ENCODE assay signal across 8 cellular contexts in the genomic region with DNA sequence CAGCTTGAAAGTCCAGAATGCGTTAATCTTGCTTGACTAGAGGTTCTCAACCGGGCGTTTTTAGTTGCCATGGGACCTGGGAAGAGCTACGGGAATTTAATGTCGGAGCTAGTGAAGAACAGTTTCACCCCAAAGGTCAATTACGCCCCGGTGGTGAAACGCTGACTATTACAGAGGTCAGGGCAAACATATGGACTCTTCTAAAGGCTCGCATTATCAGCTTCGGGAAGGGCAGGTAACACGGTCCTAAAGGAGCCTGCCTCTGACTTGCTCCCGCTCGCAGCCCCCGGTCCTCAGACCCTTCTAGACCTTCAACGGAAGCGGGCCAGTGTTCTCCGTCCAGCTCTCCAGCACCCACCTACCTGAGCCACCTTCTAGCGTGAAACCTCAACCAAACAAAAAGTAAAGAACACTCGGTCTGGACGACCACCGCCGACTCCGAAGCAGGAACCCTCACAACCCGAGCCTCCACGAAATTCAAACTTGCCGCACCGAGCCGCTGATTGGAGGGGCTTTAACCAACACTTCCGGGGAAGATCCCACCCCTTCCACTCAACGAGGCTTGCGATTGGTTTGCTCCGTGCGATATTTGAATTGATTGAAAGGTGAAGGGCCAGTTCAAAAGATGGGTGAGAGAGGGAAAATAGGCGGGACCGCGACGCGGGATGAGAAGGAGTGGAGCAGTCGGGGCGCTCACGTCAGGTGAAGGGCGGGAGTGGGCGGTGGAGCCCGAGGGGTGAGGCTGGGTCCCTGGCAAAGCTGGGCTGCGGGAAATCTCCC.
DNase-seq lines count a peak whose midpoint lies in the region; ATAC-seq and TF ChIP-seq lines count a peak whose summit lies in the region.

A gene with protein sequence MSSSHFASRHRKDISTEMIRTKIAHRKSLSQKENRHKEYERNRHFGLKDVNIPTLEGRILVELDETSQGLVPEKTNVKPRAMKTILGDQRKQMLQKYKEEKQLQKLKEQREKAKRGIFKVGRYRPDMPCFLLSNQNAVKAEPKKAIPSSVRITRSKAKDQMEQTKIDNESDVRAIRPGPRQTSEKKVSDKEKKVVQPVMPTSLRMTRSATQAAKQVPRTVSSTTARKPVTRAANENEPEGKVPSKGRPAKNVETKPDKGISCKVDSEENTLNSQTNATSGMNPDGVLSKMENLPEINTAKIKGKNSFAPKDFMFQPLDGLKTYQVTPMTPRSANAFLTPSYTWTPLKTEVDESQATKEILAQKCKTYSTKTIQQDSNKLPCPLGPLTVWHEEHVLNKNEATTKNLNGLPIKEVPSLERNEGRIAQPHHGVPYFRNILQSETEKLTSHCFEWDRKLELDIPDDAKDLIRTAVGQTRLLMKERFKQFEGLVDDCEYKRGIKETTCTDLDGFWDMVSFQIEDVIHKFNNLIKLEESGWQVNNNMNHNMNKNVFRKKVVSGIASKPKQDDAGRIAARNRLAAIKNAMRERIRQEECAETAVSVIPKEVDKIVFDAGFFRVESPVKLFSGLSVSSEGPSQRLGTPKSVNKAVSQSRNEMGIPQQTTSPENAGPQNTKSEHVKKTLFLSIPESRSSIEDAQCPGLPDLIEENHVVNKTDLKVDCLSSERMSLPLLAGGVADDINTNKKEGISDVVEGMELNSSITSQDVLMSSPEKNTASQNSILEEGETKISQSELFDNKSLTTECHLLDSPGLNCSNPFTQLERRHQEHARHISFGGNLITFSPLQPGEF (minus strand): TSS at position 485 of the 780 bp plus-strand sequence. CDS start 2,406 bp downstream, outside the sequence.

- in situ Hi-C loops in astrocyte of the cerebellum (cut with HindIII; ENCODE audit: low sequenced_read_pairs): no loop called here

- ATAC-seq in GM18511 (IDR thresholded peaks at IDR 0.05; ENCODE audit: unreplicated experiment) (peak; percentile 96), HG03025 (IDR thresholded peaks at IDR 0.05; ENCODE audit: low FRiP score, unreplicated experiment) (peak; percentile 96)

- peak within 1 kb of the TSS; percentile 79 for H3K4me3 ChIP-seq in astrocyte of the cerebellum (ENCODE audit: low read depth, low read length)
- H3K4me3 ChIP-seq in rectal smooth muscle tissue (ENCODE audit: low read length): peak within 1 kb of the TSS; percentile 78

- H3K27me3 ChIP-seq in rectal smooth muscle tissue (ENCODE audit: control insufficient read depth, insufficient read depth, low read length): no peaks in the 10 kb centered on the region

- TF ChIP-seq CTCF in astrocyte of the cerebellum (IDR thresholded peaks at IDR 0.05; ENCODE audit: low read depth, low read length, missing control alignments): no peak

- DNase-seq in NCI-H2029 treated with DMSO at 0.1 percent for 48 hours (lab: John Stamatoyannopoulos, UW) (peak; percentile 99), T-helper 22 cell (ENCODE audit: low read depth) (peak; percentile 86), astrocyte of the cerebellum (ENCODE audit: low read depth) (peak; percentile 90), hepatic stellate cell (ENCODE audit: low spot score) (peak; percentile 97), cortex of kidney (lab: John Stamatoyannopoulos, UW) (no peak)

- peaks cover 4% of the 10 kb centered on the region for H3K4me1 ChIP-seq in rectal smooth muscle tissue (ENCODE audit: control insufficient read depth, insufficient read depth, low read length)

- H3K27ac ChIP-seq in rectal smooth muscle tissue (ENCODE audit: low read depth, low read length): peak within 1 kb of the TSS; percentile 43

- peak within 1 kb of the TSS; percentile 24 for H3K9ac ChIP-seq in rectal smooth muscle tissue (ENCODE audit: low read length)

- no peaks in the 10 kb centered on the region for H3K36me3 ChIP-seq in rectal smooth muscle tissue (ENCODE audit: control insufficient read depth, insufficient read depth, low read length)
